8 cellular contexts compared by ENCODE assay signal in the genomic region with DNA sequence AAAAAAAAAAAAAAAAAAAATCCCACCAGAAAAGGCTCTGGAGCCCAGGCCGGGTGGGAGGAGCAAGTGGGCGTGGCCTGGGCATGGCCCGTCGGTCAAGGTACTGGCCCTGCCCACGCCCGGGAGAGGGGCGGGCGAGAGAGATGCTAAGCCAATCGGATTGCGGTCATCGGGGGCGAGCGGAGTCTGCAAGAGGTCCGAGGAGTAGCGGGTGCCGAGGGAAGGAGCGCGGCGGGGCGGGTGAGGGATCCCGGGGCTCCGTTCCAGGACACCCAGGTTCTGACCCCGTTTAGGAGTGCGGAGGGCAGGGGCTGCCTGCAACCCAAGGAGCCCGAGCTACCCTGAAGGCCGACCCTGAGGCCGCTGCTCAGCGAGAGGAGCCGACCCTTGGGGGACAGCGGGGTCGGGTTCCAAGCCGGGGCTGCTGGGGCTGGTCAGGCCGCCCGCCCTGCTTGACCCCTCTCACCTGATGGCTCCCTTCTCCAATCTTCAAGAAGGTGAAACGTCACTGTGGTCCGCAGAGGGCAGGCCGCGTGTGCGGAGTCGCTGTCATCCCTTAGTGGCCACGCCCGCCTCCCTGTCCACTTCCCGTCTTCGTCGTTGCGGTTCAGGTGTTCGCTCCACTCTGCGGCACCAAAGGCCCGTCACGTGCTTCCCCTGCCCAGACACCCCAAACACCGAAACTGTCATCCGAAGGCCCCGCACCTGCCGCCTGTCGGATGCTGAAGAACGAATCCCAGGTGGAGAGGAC. TPM values are rescaled to one million over a fixed set of nuclear protein-coding genes. Genes with fewer than 3 reads are reported as not detected.
DNase-seq lines count a peak whose midpoint lies in the region; ATAC-seq, FAIRE-seq and TF ChIP-seq lines count a peak whose summit lies in the region.

No MANE protein-coding gene starts in this region.

- no peaks in the 10 kb centered on the region for H4K20me1 ChIP-seq in astrocyte (ENCODE audit: insufficient read depth, low read length)

- H3K27ac ChIP-seq in astrocyte (ENCODE audit: low read depth, low read length) = no peak overlapping the region

- FAIRE-seq in astrocyte (lab: Jason Lieb, UNC) (no peak), urothelium cell line (lab: Jason Lieb, UNC) (no peak)

- no peaks in the 10 kb centered on the region for H3K27me3 ChIP-seq in astrocyte (ENCODE audit: insufficient read depth, low read length)

- peaks cover 14% of the 10 kb centered on the region for H3K27me3 Mint-ChIP-seq in astrocyte (ENCODE audit: low read depth, unreplicated experiment)

- no peaks in the 10 kb centered on the region for H3K9me3 ChIP-seq in astrocyte (ENCODE audit: insufficient read depth, low read depth, low read length)

- H3K27ac Mint-ChIP-seq in astrocyte (ENCODE audit: unreplicated experiment) = no peak overlapping the region

- peak overlapping the region; percentile 45 for H3K9ac ChIP-seq in astrocyte (ENCODE audit: low read length)

- H3K4me3 Mint-ChIP-seq in astrocyte (ENCODE audit: unreplicated experiment) = peak overlapping the region; percentile 80

- H3K79me2 ChIP-seq in astrocyte (ENCODE audit: insufficient read depth, low read length) = no peaks in the 10 kb centered on the region

- peaks cover 10% of the 10 kb centered on the region for H3K4me1 ChIP-seq in astrocyte (ENCODE audit: insufficient read depth, low read length)

- DNase-seq in DMS153 (lab: John Stamatoyannopoulos, UW) = peak; percentile 15
- DNase-seq in T-helper 1 cell = peak; percentile 73 to 93 (median 81)
- peak; percentile 63 for DNase-seq in astrocyte (ENCODE audit: low read depth)
- DNase-seq in hepatic stellate cell (ENCODE audit: low spot score) = peak; percentile 98
- peak; percentile 57 for DNase-seq in renal cortical epithelial cell (ENCODE audit: low read depth)
- peak; percentile 30 for DNase-seq in urothelium cell line (ENCODE audit: low spot score)

- H3K4me3 ChIP-seq in astrocyte (ENCODE audit: insufficient read depth, low read depth, low read length) = peak overlapping the region; percentile 68

- no peaks in the 10 kb centered on the region for H3K9me3 Mint-ChIP-seq in astrocyte (ENCODE audit: unreplicated experiment)

- H3K36me3 ChIP-seq in astrocyte (ENCODE audit: insufficient read depth, low read length) = no peaks in the 10 kb centered on the region

- peak overlapping the region; percentile 94 for H2AFZ ChIP-seq in astrocyte (ENCODE audit: low read depth, low read length)

- no peaks in the 10 kb centered on the region for H3K4me1 Mint-ChIP-seq in astrocyte (ENCODE audit: low read depth, unreplicated experiment)

- ATAC-seq in HG03520 (IDR thresholded peaks at IDR 0.05; ENCODE audit: unreplicated experiment) (peak; percentile 43), HG03095 (IDR thresholded peaks at IDR 0.05; ENCODE audit: unreplicated experiment) (no peak)

- no peak for TF ChIP-seq CTCF in astrocyte (IDR thresholded peaks at IDR 0.05; ENCODE audit: insufficient read depth, low read depth, low read length)

- peak overlapping the region; percentile 96 for H3K4me2 ChIP-seq in astrocyte (ENCODE audit: low read length)

- H3K36me3 Mint-ChIP-seq in astrocyte (ENCODE audit: low read depth, unreplicated experiment) = no peaks in the 10 kb centered on the region

RNA-seq across cellular contexts. Expression of gene TAB1, which starts 11.1 kb away (rescaled TPM):
- total RNA-seq in astrocyte (13.4 and 13.8 TPM in 2 replicates), renal cortical epithelial cell (7.5 and 18.7 TPM in 2 replicates)

RNA-seq across cellular contexts. Expression of gene SYNGR1, which starts 38.6 kb away (rescaled TPM):
- 12.0 and 14.1 TPM in 2 replicates for total RNA-seq in astrocyte
- 11.9 TPM in 1 of 2 replicates, not detected in the other for total RNA-seq in renal cortical epithelial cell

Comparison
In these comparisons a context has a peak if more than half of its experiments do, and no peak if none do; other contexts are left out.
1. DNase-seq: peak in every context shown above with its lines; median percentile 98 in hepatic stellate cell; 81 in T-helper 1 cell; 63 in astrocyte; 57 in renal cortical epithelial cell; 30 in urothelium cell line; 15 in DMS153.